ENCODE assay signal across 8 cellular contexts in genomic region chr21:36504067-36505058, GRCh38. TPM values are rescaled to one million over a fixed set of nuclear protein-coding genes. Genes with fewer than 3 reads are reported as not detected.
DNase-seq lines count a peak whose midpoint lies in the region; ATAC-seq, FAIRE-seq and TF ChIP-seq lines count a peak whose summit lies in the region.

No MANE protein-coding gene starts in this region.

- POLR2A ChIA-PET in Caco-2 (lab: Charles Lee) (no interaction called here), HEK293 (lab: Yijun Ruan, JAX) (interaction anchor here (1.1 kb wide), 1 partner anchor 63 kb away, joined by 3 read pairs; no protein-coding TSS in a partner anchor), MCF 10A (lab: Yijun Ruan, JAX) (interaction anchor here (0.7 to 1.3 kb wide), 4 partner anchors 149 to 1235 kb away, joined by 3 to 5 read pairs (median 4); no protein-coding TSS in a partner anchor)

- no peaks in the 10 kb centered on the region for H3K36me3 Mint-ChIP-seq in Caco-2 (ENCODE audit: insufficient read depth, unreplicated experiment)
- H3K36me3 Mint-ChIP-seq in MCF 10A (ENCODE audit: insufficient read depth, unreplicated experiment), result no peaks in the 10 kb centered on the region

- H3K9me3 ChIP-seq in Caco-2 (no peaks in the 10 kb centered on the region), HEK293 (ENCODE audit: control insufficient read depth, insufficient read depth, low read depth, low read length) (no peaks in the 10 kb centered on the region), left lung (no peaks in the 10 kb centered on the region)

- ATAC-seq in left lung (peak; percentile 76), HG03159 (IDR thresholded peaks at IDR 0.05; ENCODE audit: unreplicated experiment) (no peak)
- ATAC-seq in stimulated activated naive CD8-positive, alpha-beta T cell treated with anti-CD3 and anti-CD28 coated beads, Interleukin-15, Interleukin-2, amounts not matched to agents 100 U/mL and 50 U/mL, for 24 hours, result no peak

- no peak overlapping the region for H3K27ac Mint-ChIP-seq in Caco-2 (ENCODE audit: unreplicated experiment)
- H3K27ac Mint-ChIP-seq in MCF 10A (ENCODE audit: low read depth, unreplicated experiment), result no peak overlapping the region

- H3K4me3 Mint-ChIP-seq in Caco-2 (ENCODE audit: unreplicated experiment) (no peak overlapping the region), MCF 10A (ENCODE audit: unreplicated experiment) (no peak overlapping the region)

- H3K4me1 Mint-ChIP-seq in Caco-2 (ENCODE audit: low read depth, unreplicated experiment) (peaks cover 11% of the 10 kb centered on the region), MCF 10A (ENCODE audit: insufficient read depth, unreplicated experiment) (peaks cover 6% of the 10 kb centered on the region)

- peak; percentile 69 for FAIRE-seq in RCC 7860 (lab: Jason Lieb, UNC)

- BruUV-seq in Caco-2 (replicated peaks; lab: Mats Ljungman, UMichigan), result no TSS peak
- no TSS peak for BruUV-seq in MCF 10A (replicated peaks; lab: Mats Ljungman, UMichigan)

- DNase-seq in Caco-2 (peak in 1 of 2 experiments; percentile 41), RCC 7860 (ENCODE audit: low spot score) (peak; percentile 34), MCF 10A (ENCODE audit: unreplicated experiment) (peak; percentile 57), left lung (no peak), D341Med (ENCODE audit: low spot score) (no peak)
- DNase-seq in stimulated activated naive CD8-positive, alpha-beta T cell treated with anti-CD3 and anti-CD28 coated beads, Interleukin-15, Interleukin-2, amounts not matched to agents 100 U/mL and 50 U/mL, for 24 hours, result peak; percentile 47

- no peak overlapping the region for H3K27ac ChIP-seq in HEK293 (ENCODE audit: extremely low read depth, low read depth, low read length)
- no peak overlapping the region for H3K27ac ChIP-seq in left lung

- H3K9me3 Mint-ChIP-seq in Caco-2 (ENCODE audit: unreplicated experiment), result peaks cover 7% of the 10 kb centered on the region
- no peaks in the 10 kb centered on the region for H3K9me3 Mint-ChIP-seq in MCF 10A (ENCODE audit: unreplicated experiment)

- TF ChIP-seq CTCF in Caco-2 (IDR thresholded peaks at IDR 0.05; ENCODE audit: insufficient read depth in 1 of 2, low read depth in 1 of 2, low read length in 1 of 2, severe bottlenecking in 1 of 2, unreplicated experiment in 1 of 2), result peak; percentile 76 to 81
- TF ChIP-seq CTCF in HEK293 (tag by site-specific recombination; IDR thresholded peaks at IDR 0.05), result peak; percentile 33
- TF ChIP-seq CTCF in MCF 10A (IDR thresholded peaks at IDR 0.05; ENCODE audit: unreplicated experiment), result peak; percentile 83
- TF ChIP-seq CTCF in left lung (IDR thresholded peaks at IDR 0.05), result peak; percentile 84 to 99

- H3K4me3 ChIP-seq in Caco-2 (ENCODE audit: low read depth, low read length), result no peak overlapping the region
- H3K4me3 ChIP-seq in HEK293 (ENCODE audit: low read depth, low read length), result no peak overlapping the region
- H3K4me3 ChIP-seq in left lung, result no peak overlapping the region

- H3K36me3 ChIP-seq in Caco-2 (ENCODE audit: control insufficient read depth, insufficient read depth, low read length), result no peaks in the 10 kb centered on the region
- H3K36me3 ChIP-seq in HEK293 (ENCODE audit: control insufficient read depth in 2 of 2, insufficient read depth in 1 of 2, low read length in 2 of 2), result no peaks in the 10 kb centered on the region
- no peaks in the 10 kb centered on the region for H3K36me3 ChIP-seq in left lung

- CTCF ChIA-PET in Caco-2 (lab: Charles Lee) (interaction anchor here (1.0 kb wide), 1 partner anchor 413 kb away, joined by 3 read pairs; no protein-coding TSS in a partner anchor), HEK293 (lab: Yijun Ruan, JAX) (interaction anchor here (0.5 to 4.9 kb wide), 52 partner anchors 9 to 1813 kb away, joined by 3 to 36 read pairs (median 4); no protein-coding TSS in a partner anchor), MCF 10A (lab: Yijun Ruan, JAX) (interaction anchor here (0.5 to 5.4 kb wide), 34 partner anchors 9 to 522 kb away, joined by 3 to 83 read pairs (median 3); no protein-coding TSS in a partner anchor)

- H3K27me3 ChIP-seq in Caco-2 (replicated peaks; ENCODE audit: control insufficient read depth, insufficient read depth, low read length) (no peaks in the 10 kb centered on the region), left lung (peaks cover 0 to 5% of the 10 kb centered on the region in 2 donors)

- no peaks in the 10 kb centered on the region for H3K27me3 Mint-ChIP-seq in Caco-2 (ENCODE audit: insufficient read depth, unreplicated experiment)
- no peaks in the 10 kb centered on the region for H3K27me3 Mint-ChIP-seq in MCF 10A (ENCODE audit: insufficient read depth, unreplicated experiment)

- no peaks in the 10 kb centered on the region for H3K4me1 ChIP-seq in Caco-2
- peaks cover 32% of the 10 kb centered on the region for H3K4me1 ChIP-seq in HEK293 (ENCODE audit: control insufficient read depth, insufficient read depth, low read length)
- H3K4me1 ChIP-seq in left lung, result no peaks in the 10 kb centered on the region

- intact Hi-C loops in Caco-2 (cut with micrococcal nuclease; ENCODE audit: unreplicated experiment), result loop anchor here (1.0 kb wide), 1 partner anchor 423 kb away; no protein-coding TSS in a partner anchor
- intact Hi-C loops in MCF 10A (cut with micrococcal nuclease), result loop anchor here (1.0 to 10.0 kb wide), 4 partner anchors 84 to 423 kb away; no protein-coding TSS in a partner anchor
- intact Hi-C loops in left lung (cut with DNase I), result loop anchor here in 1 of 2 donors (10.0 kb wide), 1 partner anchor 420 kb away; no protein-coding TSS in a partner anchor

TF ChIP-seq in HEK293, 187 proteins besides CTCF, POLR2A, EP300 and RAD21 (continues in another document):
- no peak for TF ChIP-seq ZSCAN16 (tag by site-specific recombination; IDR thresholded peaks at IDR 0.05)
- no peak for TF ChIP-seq ZNF837 (tag by site-specific recombination; IDR thresholded peaks at IDR 0.05)
- no peak for TF ChIP-seq ZBTB26 (tag by site-specific recombination; optimal IDR thresholded peaks at IDR 0.05)
- TF ChIP-seq ZBTB8A (tag by site-specific recombination; IDR thresholded peaks at IDR 0.05), result 0 out of 2 replicates have a peak, but pooled peaks have one; percentile 12
- TF ChIP-seq ZNF433 (tag by site-specific recombination; IDR thresholded peaks at IDR 0.05; ENCODE audit: low read depth), result 0 out of 2 replicates have a peak, but pooled peaks have one; percentile 7
- no peak for TF ChIP-seq KLF8 (tag by site-specific recombination; IDR thresholded peaks at IDR 0.05)
- TF ChIP-seq ZNF341 (tag by site-specific recombination; IDR thresholded peaks at IDR 0.05; ENCODE audit: low read depth), result no peak
- TF ChIP-seq ZNF274 (IDR thresholded peaks at IDR 0.05; ENCODE audit: low read length), result no peak
- TF ChIP-seq ZNF274 (tag by site-specific recombination; IDR thresholded peaks at IDR 0.05; ENCODE audit: borderline replicate concordance), result no peak
- TF ChIP-seq ZNF785 (tag by site-specific recombination; IDR thresholded peaks at IDR 0.05), result no peak
- no peak for TF ChIP-seq ZNF18 (tag by site-specific recombination; IDR thresholded peaks at IDR 0.05)
- no peak for TF ChIP-seq BCL11B (tag by site-specific recombination; IDR thresholded peaks at IDR 0.05; ENCODE audit: low read depth)
- TF ChIP-seq PRDM1 (tag by site-specific recombination; IDR thresholded peaks at IDR 0.05), result no peak
- TF ChIP-seq ZNF155 (tag by site-specific recombination; IDR thresholded peaks at IDR 0.05), result no peak
- TF ChIP-seq REPIN1 (tag by site-specific recombination; IDR thresholded peaks at IDR 0.05; ENCODE audit: low read depth), result no peak
- TF ChIP-seq YY2 (tag by site-specific recombination; IDR thresholded peaks at IDR 0.05), result no peak
- TF ChIP-seq PRDM6 (tag by site-specific recombination; IDR thresholded peaks at IDR 0.05), result no peak
- TF ChIP-seq ZNF514 (tag by site-specific recombination; IDR thresholded peaks at IDR 0.05), result no peak
- peak; percentile 84 for TF ChIP-seq ZNF654 (tag by site-specific recombination; IDR thresholded peaks at IDR 0.05; ENCODE audit: low read depth)
- TF ChIP-seq ZNF174 (tag by site-specific recombination; IDR thresholded peaks at IDR 0.05), result no peak
- no peak for TF ChIP-seq ZNF112 (tag by site-specific recombination; IDR thresholded peaks at IDR 0.05)

RNA-seq across cellular contexts. Expression of gene CLDN14, which starts 24.4 kb away (rescaled TPM):
- not detected in 2 replicates for total RNA-seq in Caco-2 (2022)
- not detected in 2 replicates for total RNA-seq in MCF 10A (2022)
- total RNA-seq in left lung, result not detected

Comparison
In these comparisons a context has a peak if more than half of its experiments do, and no peak if none do; other contexts are left out.
1. DNase-seq: peak in RCC 7860 (single experiment), MCF 10A (single experiment) and stimulated activated naive CD8-positive, alpha-beta T cell treated with anti-CD3 and anti-CD28 coated beads, Interleukin-15, Interleukin-2, amounts not matched to agents 100 U/mL and 50 U/mL, for 24 hours (single experiment); none in left lung (0 of 2) and D341Med (single experiment).
2. CTCF ChIP-seq: peak in every context shown above with its lines; median percentile 92 in left lung; 83 in MCF 10A; 78 in Caco-2; 33 in HEK293.